21 cellular contexts compared by ENCODE assay signal in genomic region chr17:43952351-43952723, GRCh38. TPM values are rescaled to one million over a fixed set of nuclear protein-coding genes. Genes with fewer than 3 reads are reported as not detected.
DNase-seq lines count a peak whose midpoint lies in the region; ATAC-seq and TF ChIP-seq lines count a peak whose summit lies in the region.
"Had no signal": no experiment of that assay in that cellular context is flagged by ENCODE, and none has a peak within 500 bp of the region (broad histone marks: within the 10 kb centered on the region; RNA-seq: fewer than 3 reads in every experiment).

No MANE protein-coding gene starts in this region.

- BruUV-seq in mammary epithelial cell (replicated peaks; lab: Mats Ljungman, UMichigan): no TSS peak

- TF ChIP-seq POLR2A in breast epithelium (IDR thresholded peaks at IDR 0.05) (no peak), thyroid gland (IDR thresholded peaks at IDR 0.05) (no peak)

- peaks cover 68% of the 10 kb centered on the region for H3K27me3 Mint-ChIP-seq in central memory CD8-positive, alpha-beta T cell
- peaks cover 73% of the 10 kb centered on the region for H3K27me3 Mint-ChIP-seq in stimulated activated naive CD8-positive, alpha-beta T cell treated with anti-CD3 and anti-CD28 coated beads, Interleukin-15, amount 100 ng/mL, for 72 hours

- DNase-seq in breast epithelium (ENCODE audit: low spot score in 2 of 2) (no peak), mammary epithelial cell (no peak), left kidney (ENCODE audit: low read depth, low spot score) (peak; percentile 77), thyroid gland (peak; percentile 38 to 53), cerebellar cortex (ENCODE audit: low spot score) (no peak)
- no peak for DNase-seq in central memory CD8-positive, alpha-beta T cell (ENCODE audit: low spot score in 2 of 2)
- no peak for DNase-seq in NK-92 treated with Interleukin-12 subunit alpha and Interleukin-12 subunit beta, amount 100 ng/mL, for 24 hours (lab: John Stamatoyannopoulos, UW)
- DNase-seq in stimulated activated naive CD8-positive, alpha-beta T cell treated with anti-CD3 and anti-CD28 coated beads, Interleukin-15, amount 100 ng/mL, for 72 hours: no peak
- DNase-seq: activated CD4-positive, alpha-beta T cell treated with anti-CD3 and anti-CD28 coated beads for 48 hours; activated T-cell treated with anti-CD3 and anti-CD28 coated beads, Interleukin-2, amount 50 U/mL, for 24 hours; amygdala; effector memory CD8-positive, alpha-beta T cell; foreskin melanocyte; HFFc6; NCI-H1048; Peyer's patch had no signal

- H3K4me3 ChIP-seq in breast epithelium (peak overlapping the region in 2 of 3 donors; percentile 16 to 53), mammary epithelial cell (replicated peaks in 1 of 3; ENCODE audit: insufficient read depth in 1 of 3, low read depth in 2 of 3, low read length in 3 of 3) (no peak overlapping the region), thyroid gland (replicated peaks in 1 of 3) (peak overlapping the region in 1 of 3 donors; percentile 14)
- H3K4me3 ChIP-seq: Peyer's patch, skin epidermis had no signal

- peak overlapping the region; percentile 18 for H3K4me3 Mint-ChIP-seq in central memory CD8-positive, alpha-beta T cell
- peak overlapping the region in 1 of 2 donors; percentile 19 for H3K4me3 Mint-ChIP-seq in stimulated activated naive CD8-positive, alpha-beta T cell treated with anti-CD3 and anti-CD28 coated beads, Interleukin-15, amount 100 ng/mL, for 72 hours
- H3K4me3 Mint-ChIP-seq: HFFc6 had no signal

- no peaks in the 10 kb centered on the region for H3K79me2 ChIP-seq in mammary epithelial cell (ENCODE audit: insufficient read depth, low read length)

- peaks cover 9% of the 10 kb centered on the region for H3K4me1 Mint-ChIP-seq in central memory CD8-positive, alpha-beta T cell
- peaks cover 11% of the 10 kb centered on the region for H3K4me1 Mint-ChIP-seq in stimulated activated naive CD8-positive, alpha-beta T cell treated with anti-CD3 and anti-CD28 coated beads, Interleukin-15, amount 100 ng/mL, for 72 hours

- no peak overlapping the region for H3K9ac ChIP-seq in mammary epithelial cell (ENCODE audit: insufficient read depth, low read length)

- no peaks in the 10 kb centered on the region for H3K9me3 Mint-ChIP-seq in central memory CD8-positive, alpha-beta T cell
- no peaks in the 10 kb centered on the region for H3K9me3 Mint-ChIP-seq in stimulated activated naive CD8-positive, alpha-beta T cell treated with anti-CD3 and anti-CD28 coated beads, Interleukin-15, amount 100 ng/mL, for 72 hours
- H3K9me3 Mint-ChIP-seq: activated T-cell treated with anti-CD3 and anti-CD28 coated beads, Interleukin-2, amount 50 U/mL, for 24 hours; effector memory CD8-positive, alpha-beta T cell; HFFc6 had no signal

- H4K20me1 ChIP-seq in mammary epithelial cell (ENCODE audit: insufficient read depth, low read length): peaks cover 2% of the 10 kb centered on the region

- WGBS in mammary epithelial cell (ENCODE audit: low coverage, missing lambda C conversion rate): 20% methylated on average over 2 of the region's 19 CpGs
- WGBS in thyroid gland, 2 donors: 6 to 8% methylated on average over 10 to 17 of the region's 19 CpGs

- H3K36me3 ChIP-seq in breast epithelium (no peaks in the 10 kb centered on the region), mammary epithelial cell (ENCODE audit: insufficient read depth, low read length) (no peaks in the 10 kb centered on the region), thyroid gland (no peaks in the 10 kb centered on the region)
- H3K36me3 ChIP-seq: neutrophil, Peyer's patch had no signal

- H3K4me2 ChIP-seq in mammary epithelial cell (ENCODE audit: insufficient read depth, low read depth, low read length): no peak overlapping the region

- dilution Hi-C loops in mammary epithelial cell (cut with HindIII; ENCODE audit: low sequenced_read_pairs): loop anchor here (5.0 to 10.0 kb wide), 2 partner anchors 40 to 252 kb away; no protein-coding TSS in a partner anchor

- H3K27me3 ChIP-seq in breast epithelium: peaks cover 4 to 39% of the 10 kb centered on the region in 2 donors
- H3K27me3 ChIP-seq in mammary epithelial cell (ENCODE audit: insufficient read depth, low read length): peaks cover 17% of the 10 kb centered on the region
- no peaks in the 10 kb centered on the region for H3K27me3 ChIP-seq in thyroid gland

- no peak overlapping the region for H2AFZ ChIP-seq in mammary epithelial cell (ENCODE audit: low read depth, low read length)

- H3K27ac ChIP-seq in breast epithelium (no peak overlapping the region), mammary epithelial cell (ENCODE audit: insufficient read depth, low read depth, low read length) (no peak overlapping the region), thyroid gland (no peak overlapping the region)
- H3K27ac ChIP-seq: neutrophil, Peyer's patch, skin epidermis had no signal

- H3K36me3 Mint-ChIP-seq in central memory CD8-positive, alpha-beta T cell (ENCODE audit: insufficient read depth): no peaks in the 10 kb centered on the region

- H3K9me3 ChIP-seq in breast epithelium (no peaks in the 10 kb centered on the region), mammary epithelial cell (replicated peaks; ENCODE audit: insufficient read depth, low read length) (no peaks in the 10 kb centered on the region), thyroid gland (no peaks in the 10 kb centered on the region)
- H3K9me3 ChIP-seq: neutrophil, Peyer's patch had no signal

- TF ChIP-seq CTCF in breast epithelium (IDR thresholded peaks at IDR 0.05) (no peak), mammary epithelial cell (conservative IDR thresholded peaks at IDR 0.05 in 1 of 2, IDR thresholded peaks at IDR 0.05 in 1 of 2; ENCODE audit: extremely low read depth in 1 of 2, insufficient read depth in 1 of 2, low read depth in 1 of 2, low read length in 2 of 2) (no peak), thyroid gland (IDR thresholded peaks at IDR 0.05) (no peak)

- ATAC-seq in central memory CD8-positive, alpha-beta T cell (replicated peaks; ENCODE audit: extremely low read depth, poor library complexity, severe bottlenecking): no peak
- ATAC-seq in stimulated activated naive CD8-positive, alpha-beta T cell treated with anti-CD3 and anti-CD28 coated beads, Interleukin-15, amount 100 ng/mL, for 72 hours: no peak
- ATAC-seq: effector memory CD8-positive, alpha-beta T cell had no signal

- H3K27ac Mint-ChIP-seq in central memory CD8-positive, alpha-beta T cell (ENCODE audit: low read depth): no peak overlapping the region
- H3K27ac Mint-ChIP-seq in stimulated activated naive CD8-positive, alpha-beta T cell treated with anti-CD3 and anti-CD28 coated beads, Interleukin-15, amount 100 ng/mL, for 72 hours: no peak overlapping the region
- H3K27ac Mint-ChIP-seq: activated T-cell treated with anti-CD3 and anti-CD28 coated beads, Interleukin-2, amount 50 U/mL, for 24 hours; effector memory CD8-positive, alpha-beta T cell; HFFc6 had no signal

- CTCF ChIA-PET in mammary epithelial cell (lab: Charles Lee; ENCODE audit: low non-redundant PET): no interaction called here

- in situ Hi-C loops in mammary epithelial cell (cut with MboI; ENCODE audit: low sequenced_read_pairs in 2 of 2): no loop called here

- H3K4me1 ChIP-seq in breast epithelium (no peaks in the 10 kb centered on the region), mammary epithelial cell (ENCODE audit: insufficient read depth, low read length) (peaks cover 5% of the 10 kb centered on the region), thyroid gland (peaks cover 12 to 20% of the 10 kb centered on the region in 2 donors)

- intact Hi-C loops in breast epithelium (cut with DNase I; ENCODE audit: low total_unique reads) (no loop called here), mammary epithelial cell (cut with micrococcal nuclease) (no loop called here), thyroid gland (cut with DNase I) (no loop called here)

RNA-seq across cellular contexts. Expression of gene PYY, which starts 1.4 kb away (rescaled TPM):
- total RNA-seq in breast epithelium (under 1 TPM in 2 of 3 donors, not detected in 1; 0.88 to 0.98 TPM), mammary epithelial cell (not detected), thyroid gland (1 to 10 TPM in 1 of 4 donors, not detected in 3; 2.2 TPM)
- polyA plus RNA-seq in mammary epithelial cell: not detected
- not detected for polyA minus RNA-seq in mammary epithelial cell
- total RNA-seq: HT1080; liver; T-helper 1 cell treated with Interleukin-12 subunit alpha and Interleukin-12 subunit beta and Interleukin-4 antibody, amounts not matched to agents 30 ng/mL and 1 ng/mL, for 36 hours had no signal

RNA-seq across cellular contexts. Expression of gene PPY, which starts 10.1 kb away (rescaled TPM):
- total RNA-seq in breast epithelium: not detected
- not detected for total RNA-seq in mammary epithelial cell
- polyA plus RNA-seq in mammary epithelial cell: not detected
- polyA minus RNA-seq in mammary epithelial cell: not detected
- not detected for total RNA-seq in thyroid gland
- total RNA-seq: HFFc6; HT1080; liver; Peyer's patch; T-helper 1 cell treated with Interleukin-12 subunit alpha and Interleukin-12 subunit beta and Interleukin-4 antibody, amounts not matched to agents 30 ng/mL and 1 ng/mL, for 36 hours had no signal
- polyA plus RNA-seq: liver had no signal

RNA-seq across cellular contexts. Expression of gene MPP2, which starts 45.0 kb away (rescaled TPM):
- total RNA-seq in breast epithelium (1 to 10 TPM; 2.6 to 7.9 (median 3.9) TPM), mammary epithelial cell (1 to 10 TPM in 1 of 2 donors, under 1 TPM in 1; 0.85 to 1.8 TPM), thyroid gland (10 to 100 TPM in 1 of 4 donors, 1 to 10 TPM in 3; 6.5 to 30.8 (median 9.0) TPM)
- polyA plus RNA-seq in mammary epithelial cell: 0.75 TPM
- polyA minus RNA-seq in mammary epithelial cell: 3.0 TPM

RNA-seq across cellular contexts. Expression of gene NAGS, which starts 52.1 kb away (rescaled TPM):
- 1 to 10 TPM in 2 of 3 donors, under 1 TPM in 1; 0.16 to 5.2 (median 4.7) TPM for total RNA-seq in breast epithelium
- 1 to 10 TPM; 1.3 to 2.2 TPM for total RNA-seq in mammary epithelial cell
- 2.0 TPM for polyA plus RNA-seq in mammary epithelial cell
- polyA minus RNA-seq in mammary epithelial cell: 0.83 TPM
- 10 to 100 TPM; 11.9 to 19.2 (median 14.5) TPM for total RNA-seq in thyroid gland

Comparison
In these comparisons a context has a peak if more than half of its experiments do, and no peak if none do; other contexts are left out.
1. H3K4me3 ChIP-seq: peak in breast epithelium (2 of 3); none in mammary epithelial cell (0 of 3).
2. DNase-seq: peak in left kidney (single experiment) and thyroid gland (2 of 2); none in breast epithelium (0 of 2), mammary epithelial cell (single experiment), central memory CD8-positive, alpha-beta T cell (0 of 2), NK-92 treated with Interleukin-12 subunit alpha and Interleukin-12 subunit beta, amount 100 ng/mL, for 24 hours (single experiment), cerebellar cortex (single experiment) and stimulated activated naive CD8-positive, alpha-beta T cell treated with anti-CD3 and anti-CD28 coated beads, Interleukin-15, amount 100 ng/mL, for 72 hours (0 of 2).